ENCODE assay signal across 18 cellular contexts in the genomic region with DNA sequence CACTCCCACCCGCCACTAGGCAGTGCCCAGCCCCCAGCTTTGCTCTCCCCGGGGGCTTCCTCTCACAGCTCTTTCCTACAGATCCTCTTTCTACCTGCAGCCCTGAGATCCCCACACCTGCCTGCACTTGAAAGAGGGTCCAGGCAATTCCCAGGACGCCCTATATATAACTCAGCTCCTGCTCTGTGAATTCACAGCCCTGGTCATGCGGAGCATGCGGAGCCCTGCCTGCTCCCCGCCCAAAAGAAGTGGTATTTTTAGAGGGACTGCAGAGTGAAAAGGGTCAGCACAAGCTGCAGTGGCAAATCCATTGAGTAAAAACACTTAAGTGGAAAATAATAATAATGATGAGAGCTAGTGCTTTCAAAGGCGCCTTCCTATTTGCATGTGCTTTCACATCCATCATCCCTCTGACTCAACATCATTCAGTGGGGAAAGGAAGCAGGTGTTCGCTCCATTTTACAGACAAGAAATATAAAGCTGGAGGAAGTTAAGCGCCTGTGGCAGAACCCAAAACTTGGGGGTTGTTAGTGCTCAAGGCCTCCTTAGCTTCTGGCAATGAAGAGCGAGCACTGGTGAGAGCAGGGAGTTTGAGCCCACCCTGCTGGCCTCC.
DNase-seq lines count a peak whose midpoint lies in the region; ATAC-seq, FAIRE-seq and TF ChIP-seq lines count a peak whose summit lies in the region.
"Had no signal": no experiment of that assay in that cellular context is flagged by ENCODE, and none has a peak within 500 bp of the region (broad histone marks: within the 10 kb centered on the region; RNA-seq: fewer than 3 reads in every experiment).

No MANE protein-coding gene starts in this region.

- no peak overlapping the region for H2BK5ac ChIP-seq in H1 (ENCODE audit: low read depth, low read length)

- in situ Hi-C loops in mammary epithelial cell (cut with MboI; ENCODE audit: low sequenced_read_pairs in 2 of 2): no loop called here

- dilution Hi-C loops in mammary epithelial cell (cut with HindIII; ENCODE audit: low sequenced_read_pairs): no loop called here

- peak overlapping the region; percentile 31; the same call in 1 of the 2 replicates for H4K8ac ChIP-seq in H1 (ENCODE audit: extremely low read depth, insufficient read depth, low read length)

- no peaks in the 10 kb centered on the region for H3K27me3 ChIP-seq in H1 (replicated peaks in 1 of 4; ENCODE audit: control insufficient read depth in 3 of 4, extremely low read depth in 1 of 4, insufficient read depth in 3 of 4, low read length in 3 of 4)
- H3K27me3 ChIP-seq in mammary epithelial cell (ENCODE audit: insufficient read depth, low read length): no peaks in the 10 kb centered on the region

- H4K91ac ChIP-seq in H1 (replicated peaks; ENCODE audit: insufficient read length, low read length): no peak overlapping the region

- H3K4ac ChIP-seq in H1 (replicated peaks; ENCODE audit: insufficient read length, low read depth, low read length): no peak overlapping the region

- no peak overlapping the region for H2AK5ac ChIP-seq in H1 (ENCODE audit: low read depth, low read length)

- no peaks in the 10 kb centered on the region for H4K20me1 ChIP-seq in H1 (replicated peaks in 1 of 2; ENCODE audit: control insufficient read depth in 1 of 2, insufficient read depth in 2 of 2, low read length in 2 of 2)
- no peaks in the 10 kb centered on the region for H4K20me1 ChIP-seq in mammary epithelial cell (ENCODE audit: insufficient read depth, low read length)

- H3K27ac ChIP-seq in H1 (ENCODE audit: low read depth, low read length) (no peak overlapping the region), mammary epithelial cell (ENCODE audit: insufficient read depth, low read depth, low read length) (no peak overlapping the region)
- H3K27ac ChIP-seq: spleen had no signal

- TF ChIP-seq POLR2A in H1 (IDR thresholded peaks at IDR 0.05; ENCODE audit: control extremely low read depth in 1 of 2, low read depth in 2 of 2, low read length in 2 of 2): no peak
- TF ChIP-seq POLR2A in GM18505 (IDR thresholded peaks at IDR 0.05; ENCODE audit: borderline replicate concordance, extremely low read depth, insufficient read depth, insufficient read length): no peak

- no peak overlapping the region for H3K18ac ChIP-seq in H1 (ENCODE audit: extremely low read depth, low read length)

- no peak overlapping the region for H3K4me3 ChIP-seq in Jurkat, Clone E6-1 (ENCODE audit: low read length)
- H3K4me3 ChIP-seq in H1 (ENCODE audit: extremely low read depth in 1 of 4, insufficient read depth in 2 of 4, low read depth in 3 of 4, low read length in 4 of 4): no peak overlapping the region
- H3K4me3 ChIP-seq in mammary epithelial cell (replicated peaks in 1 of 3; ENCODE audit: insufficient read depth in 1 of 3, low read depth in 2 of 3, low read length in 3 of 3): no peak overlapping the region
- H3K4me3 ChIP-seq: spleen had no signal

- H3K14ac ChIP-seq in H1 (ENCODE audit: insufficient read length): no peak overlapping the region

- H2BK20ac ChIP-seq in H1 (ENCODE audit: low read length): no peak overlapping the region

- 87% methylated on average over 10 of the region's 10 CpGs; no CpG with 5 or more reads in 1 of the 2 experiments for WGBS in H1 (ENCODE audit: extremely low coverage in 1 of 2, insufficient coverage in 1 of 2, insufficient read length in 1 of 2, insufficient replicate concordance in 2 of 2, low coverage in 1 of 2, low lambda C conversion rate in 2 of 2, missing lambda C conversion rate in 1 of 2), 2 experiments
- 84% methylated on average over 10 of the region's 10 CpGs for WGBS in mammary epithelial cell (ENCODE audit: low coverage, missing lambda C conversion rate)

- H3K79me1 ChIP-seq in H1 (ENCODE audit: low read depth, low read length): no peaks in the 10 kb centered on the region

- H2AFZ ChIP-seq in H1 (ENCODE audit: low read length) (0 out of 2 replicates have a peak overlapping the region, but pooled peaks have one; percentile 29), mammary epithelial cell (ENCODE audit: low read depth, low read length) (no peak overlapping the region)

- H2BK120ac ChIP-seq in H1 (replicated peaks; ENCODE audit: low read depth, low read length): no peak overlapping the region

- no TSS peak for BruUV-seq in mammary epithelial cell (replicated peaks; lab: Mats Ljungman, UMichigan)

- POLR2A ChIA-PET in H1 (lab: Charles Lee; ENCODE audit: partially characterized antibody): no interaction called here

- H2BK12ac ChIP-seq in H1 (ENCODE audit: low read depth, low read length): no peak overlapping the region

- FAIRE-seq in H1 (lab: Jason Lieb, UNC): no peak
- FAIRE-seq: G401.6 had no signal

- intact Hi-C loops in posterior vena cava (cut with DNase I) (no loop called here), mammary epithelial cell (cut with micrococcal nuclease) (no loop called here)

- CTCF ChIA-PET in H1 (lab: Charles Lee; ENCODE audit: partially characterized antibody) (interaction anchor here (0.8 to 1.4 kb wide), 3 partner anchors 18 to 220 kb away, joined by 3 to 6 read pairs (median 5); no protein-coding TSS in a partner anchor), mammary epithelial cell (lab: Charles Lee; ENCODE audit: low non-redundant PET) (no interaction called here)

- no peaks in the 10 kb centered on the region for H3K23me2 ChIP-seq in H1 (ENCODE audit: low read depth, low read length)

- no peak overlapping the region for H3K23ac ChIP-seq in H1 (ENCODE audit: insufficient read length)

- H3K4me1 ChIP-seq in H1 (replicated peaks in 1 of 4; ENCODE audit: control insufficient read depth in 3 of 4, insufficient read depth in 4 of 4, low read length in 3 of 4) (peaks cover 3 to 12% (median 5%) of the 10 kb centered on the region in 4 experiments), mammary epithelial cell (ENCODE audit: insufficient read depth, low read length) (no peaks in the 10 kb centered on the region)
- H3K4me1 ChIP-seq: spleen had no signal

- no peak for ATAC-seq in GM18505 (IDR thresholded peaks at IDR 0.05; ENCODE audit: unreplicated experiment)

- H2BK15ac ChIP-seq in H1 (ENCODE audit: low read length): no peak overlapping the region

- no peak overlapping the region for H3K4me2 ChIP-seq in H1 (ENCODE audit: insufficient read depth in 1 of 2, low read depth in 2 of 2, low read length in 2 of 2)
- H3K4me2 ChIP-seq in mammary epithelial cell (ENCODE audit: insufficient read depth, low read depth, low read length): no peak overlapping the region

- no peak for TF ChIP-seq EP300 in H1 (IDR thresholded peaks at IDR 0.05; ENCODE audit: borderline replicate concordance in 1 of 2, low read depth in 2 of 2, low read length in 2 of 2)

- TF ChIP-seq CTCF in H1 (IDR thresholded peaks at IDR 0.05; ENCODE audit: control extremely low read depth in 1 of 3, insufficient read depth in 1 of 3, low read depth in 1 of 3, low read length in 3 of 3) (no peak), mammary epithelial cell (conservative IDR thresholded peaks at IDR 0.05 in 1 of 2, IDR thresholded peaks at IDR 0.05 in 1 of 2; ENCODE audit: extremely low read depth in 1 of 2, insufficient read depth in 1 of 2, low read depth in 1 of 2, low read length in 2 of 2) (no peak)

- H3K56ac ChIP-seq in H1 (replicated peaks; ENCODE audit: insufficient read length, low read depth, low read length): no peak overlapping the region

- no peak for TF ChIP-seq RAD21 in H1 (IDR thresholded peaks at IDR 0.05 in 1 of 2, conservative IDR thresholded peaks at IDR 0.05 in 1 of 2; ENCODE audit: low read depth in 2 of 2, low read length in 2 of 2)

- DNase-seq in NCI-H748 (lab: John Stamatoyannopoulos, UW; ENCODE audit: unreplicated experiment): peak; percentile 44
- no peak for DNase-seq in NCI-H748 treated with DMSO at 0.1 percent for 48 hours (lab: John Stamatoyannopoulos, UW)
- DNase-seq in Jurkat, Clone E6-1 (ENCODE audit: low read depth, low spot score): peak; percentile 72
- DNase-seq in NCI-H2227 (lab: John Stamatoyannopoulos, UW; ENCODE audit: unreplicated experiment): peak; percentile 16
- DNase-seq in H1 (ENCODE audit: low read depth in 1 of 2, low spot score in 2 of 2): no peak
- no peak for DNase-seq in posterior vena cava (ENCODE audit: low spot score)
- no peak for DNase-seq in mammary epithelial cell
- DNase-seq: activated CD4-positive, alpha-beta T cell treated with anti-CD3 and anti-CD28 coated beads for 1 hour; activated T-cell treated with anti-CD3 and anti-CD28 coated beads for 4 hours; amygdala; CD4-positive, alpha-beta memory T cell; NCI-H1694 treated with DMSO at 0.1 percent for 48 hours; posterior cingulate gyrus; spleen; stimulated activated naive CD4-positive, alpha-beta T cell treated with Interleukin-2 at 50 U/mL for 16 hours; T-helper 2 cell had no signal

- H3K36me3 ChIP-seq in H1 (ENCODE audit: control insufficient read depth in 2 of 4, insufficient read depth in 4 of 4, low read length in 3 of 4) (no peaks in the 10 kb centered on the region), mammary epithelial cell (ENCODE audit: insufficient read depth, low read length) (no peaks in the 10 kb centered on the region)
- H3K36me3 ChIP-seq: spleen had no signal

- H4K5ac ChIP-seq in H1 (ENCODE audit: insufficient read length, low read depth, low read length): no peak overlapping the region

- H3K79me2 ChIP-seq in H1 (ENCODE audit: control insufficient read depth in 1 of 2, insufficient read depth in 2 of 2, low read length in 2 of 2) (no peaks in the 10 kb centered on the region), mammary epithelial cell (ENCODE audit: insufficient read depth, low read length) (no peaks in the 10 kb centered on the region)

- no peaks in the 10 kb centered on the region for H3K9me3 ChIP-seq in H1 (ENCODE audit: insufficient read depth in 2 of 2, low read depth in 1 of 2, low read length in 1 of 2)
- H3K9me3 ChIP-seq in mammary epithelial cell (replicated peaks; ENCODE audit: insufficient read depth, low read length): no peaks in the 10 kb centered on the region
- H3K9me3 ChIP-seq: spleen had no signal

- no peak overlapping the region for H3K9ac ChIP-seq in H1 (replicated peaks in 1 of 4; ENCODE audit: extremely low read depth in 1 of 4, low read depth in 3 of 4, low read length in 3 of 4)
- no peak overlapping the region for H3K9ac ChIP-seq in mammary epithelial cell (ENCODE audit: insufficient read depth, low read length)

TF ChIP-seq in H1, 55 proteins besides CTCF, POLR2A, EP300 and RAD21:
- TF ChIP-seq, protein P1, sequence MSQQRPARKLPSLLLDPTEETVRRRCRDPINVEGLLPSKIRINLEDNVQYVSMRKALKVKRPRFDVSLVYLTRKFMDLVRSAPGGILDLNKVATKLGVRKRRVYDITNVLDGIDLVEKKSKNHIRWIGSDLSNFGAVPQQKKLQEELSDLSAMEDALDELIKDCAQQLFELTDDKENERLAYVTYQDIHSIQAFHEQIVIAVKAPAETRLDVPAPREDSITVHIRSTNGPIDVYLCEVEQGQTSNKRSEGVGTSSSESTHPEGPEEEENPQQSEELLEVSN (IDR thresholded peaks at IDR 0.05): 0 out of 2 replicates have a peak, but pooled peaks have one; percentile 14
- no peak for TF ChIP-seq GTF2F1 (IDR thresholded peaks at IDR 0.05; ENCODE audit: borderline replicate concordance, low read depth, low read length)
TF ChIP-seq in H1: peak in this region for 1.

Comparison
In these comparisons a context has a peak if more than half of its experiments do, and no peak if none do; other contexts are left out.
1. DNase-seq: peak in NCI-H748 (single experiment), Jurkat, Clone E6-1 (single experiment) and NCI-H2227 (single experiment); none in NCI-H748 treated with DMSO at 0.1 percent for 48 hours (single experiment), H1 (0 of 2), posterior vena cava (single experiment) and mammary epithelial cell (single experiment).